In the genomic region with DNA sequence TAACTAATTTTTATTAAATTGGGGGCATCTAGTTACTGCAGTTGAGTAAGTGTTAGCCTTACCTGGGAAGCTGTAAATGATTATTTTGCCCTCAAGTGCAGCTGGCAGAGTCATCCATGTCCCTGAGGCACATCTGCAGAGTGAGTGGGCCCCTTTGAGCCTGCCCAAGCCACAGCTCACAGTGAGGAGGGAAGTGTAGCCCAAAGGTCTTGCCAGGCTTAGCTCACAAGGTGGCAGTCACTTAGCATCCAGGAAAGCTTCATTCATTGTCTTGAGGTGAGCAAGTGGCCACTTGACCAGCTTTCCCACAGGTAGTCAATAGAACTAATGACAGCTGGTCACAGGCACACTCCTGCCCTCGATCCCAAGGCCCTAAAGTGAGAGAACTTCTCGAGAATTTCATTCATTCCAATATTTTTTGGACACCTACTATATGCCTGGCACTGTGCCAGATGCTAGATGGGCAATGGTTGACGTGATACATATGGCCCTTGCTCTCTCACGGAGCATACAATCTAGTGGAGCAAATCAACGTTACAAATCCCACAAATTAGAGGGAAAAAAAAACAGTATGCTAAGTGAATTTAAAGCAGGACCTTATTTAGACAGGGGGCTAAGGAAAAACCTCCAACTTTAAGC, we compare ENCODE assay signal across 1 cellular context.
TF ChIP-seq lines count a peak whose summit lies in the region.

No MANE protein-coding gene starts in this region.

TF ChIP-seq in IMR-90, 13 proteins besides CTCF, POLR2A, EP300 and RAD21 (continued from another document):
- TF ChIP-seq MXI1 (IDR thresholded peaks at IDR 0.05; ENCODE audit: borderline replicate concordance, low read depth, low read length) (no peak), MAZ (IDR thresholded peaks at IDR 0.05; ENCODE audit: borderline replicate concordance, low read depth, low read length) (no peak), NFE2L2 (IDR thresholded peaks at IDR 0.05; ENCODE audit: low read depth, low read length) (no peak), FOS (IDR thresholded peaks at IDR 0.05; ENCODE audit: low read depth, low read length) (no peak), MAFK (IDR thresholded peaks at IDR 0.05; ENCODE audit: low read depth, low read length) (no peak), CHD1 (IDR thresholded peaks at IDR 0.05; ENCODE audit: low read depth, low read length) (no peak)
- TF ChIP-seq, protein P1, sequence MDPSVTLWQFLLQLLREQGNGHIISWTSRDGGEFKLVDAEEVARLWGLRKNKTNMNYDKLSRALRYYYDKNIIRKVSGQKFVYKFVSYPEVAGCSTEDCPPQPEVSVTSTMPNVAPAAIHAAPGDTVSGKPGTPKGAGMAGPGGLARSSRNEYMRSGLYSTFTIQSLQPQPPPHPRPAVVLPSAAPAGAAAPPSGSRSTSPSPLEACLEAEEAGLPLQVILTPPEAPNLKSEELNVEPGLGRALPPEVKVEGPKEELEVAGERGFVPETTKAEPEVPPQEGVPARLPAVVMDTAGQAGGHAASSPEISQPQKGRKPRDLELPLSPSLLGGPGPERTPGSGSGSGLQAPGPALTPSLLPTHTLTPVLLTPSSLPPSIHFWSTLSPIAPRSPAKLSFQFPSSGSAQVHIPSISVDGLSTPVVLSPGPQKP (IDR thresholded peaks at IDR 0.05; ENCODE audit: borderline replicate concordance, low read depth, low read length): no peak
